Comparison of ENCODE assay signal across 20 cellular contexts in genomic region chr19:3966051-3967017, GRCh38. TPM values are rescaled to one million over a fixed set of nuclear protein-coding genes. Genes with fewer than 3 reads are reported as not detected.
DNase-seq lines count a peak whose midpoint lies in the region; ATAC-seq, FAIRE-seq and TF ChIP-seq lines count a peak whose summit lies in the region.
"Had no signal": no experiment of that assay in that cellular context is flagged by ENCODE, and none has a peak within 500 bp of the region (broad histone marks: within the 10 kb centered on the region; RNA-seq: fewer than 3 reads in every experiment).

No MANE protein-coding gene starts in this region.

- no peak for FAIRE-seq in pancreas (lab: Jason Lieb, UNC)

- DNase-seq in Caco-2: no peak
- peak; percentile 53 to 79 for DNase-seq in NCI-H2081 (lab: John Stamatoyannopoulos, UW)
- DNase-seq in esophagus squamous epithelium (lab: John Stamatoyannopoulos, UW): no peak
- DNase-seq in pancreas: peak in 5 of 6 donors; percentile 74 to 91 (median 82)
- DNase-seq in T-helper 2 cell treated with Interferon-gamma antibody and Interleukin-4, amounts not matched to agents 5 μg/mL and 100 μg/mL, for 36 hours (ENCODE audit: low spot score): no peak
- DNase-seq in NCI-H1105 treated with DMSO at 0.1 percent for 48 hours (lab: John Stamatoyannopoulos, UW): no peak
- DNase-seq: activated CD4-positive, alpha-beta T cell treated with anti-CD3 and anti-CD28 coated beads, Interleukin-2, amount 50 U/mL, for 1 hour; activated effector memory CD4-positive, alpha-beta T cell treated with anti-CD3 and anti-CD28 coated beads, Interleukin-2, amount 50 U/mL, for 16 hours; islet precursor cell; occipital lobe; stimulated activated CD4-positive, alpha-beta T cell treated with anti-CD3 and anti-CD28 coated beads, Interleukin-4, amount 100 ng/mL, for 1 hour; stimulated activated naive CD8-positive, alpha-beta T cell treated with anti-CD3 and anti-CD28 coated beads, Interleukin-15, Interleukin-2, amounts not matched to agents 100 U/mL and 50 U/mL, for 24 hours; T-helper 17 cell had no signal

- H3K27me3 Mint-ChIP-seq in Caco-2 (ENCODE audit: insufficient read depth, unreplicated experiment): no peaks in the 10 kb centered on the region
- H3K27me3 Mint-ChIP-seq in T-helper 2 cell treated with Interferon-gamma antibody and Interleukin-4, amounts not matched to agents 5 μg/mL and 100 μg/mL, for 36 hours (ENCODE audit: low read depth): no peaks in the 10 kb centered on the region
- H3K27me3 Mint-ChIP-seq: central memory CD8-positive, alpha-beta T cell; T-helper 17 cell had no signal

- CTCF ChIA-PET in Caco-2 (lab: Charles Lee): no interaction called here

- TF ChIP-seq POLR2A in esophagus squamous epithelium (IDR thresholded peaks at IDR 0.05): no peak

- no peak overlapping the region for H3K4me3 ChIP-seq in Caco-2 (ENCODE audit: low read depth, low read length)
- no peak overlapping the region for H3K4me3 ChIP-seq in esophagus squamous epithelium
- H3K4me3 ChIP-seq in pancreas: peak overlapping the region in 1 of 4 donors; percentile 22
- H3K4me3 ChIP-seq: BLaER1 had no signal

- no peaks in the 10 kb centered on the region for H3K27me3 ChIP-seq in Caco-2 (replicated peaks; ENCODE audit: control insufficient read depth, insufficient read depth, low read length)
- no peaks in the 10 kb centered on the region for H3K27me3 ChIP-seq in esophagus squamous epithelium
- H3K27me3 ChIP-seq in pancreas: no peaks in the 10 kb centered on the region
- H3K27me3 ChIP-seq: BLaER1 had no signal

- WGBS in esophagus squamous epithelium, 2 donors: 64 to 84% methylated on average over 10 to 11 of the region's 30 CpGs
- WGBS in pancreas, 2 donors: 36 to 38% methylated on average over 30 of the region's 30 CpGs

- H3K36me3 Mint-ChIP-seq in Caco-2 (ENCODE audit: insufficient read depth, unreplicated experiment): peaks cover 99% of the 10 kb centered on the region
- peaks cover 22% of the 10 kb centered on the region for H3K36me3 Mint-ChIP-seq in T-helper 2 cell treated with Interferon-gamma antibody and Interleukin-4, amounts not matched to agents 5 μg/mL and 100 μg/mL, for 36 hours (ENCODE audit: low read depth)

- peak; percentile 55 to 70 (median 60) for ATAC-seq in pancreas
- ATAC-seq in GM18867 (IDR thresholded peaks at IDR 0.05; ENCODE audit: unreplicated experiment): no peak
- no peak for ATAC-seq in HG03025 (IDR thresholded peaks at IDR 0.05; ENCODE audit: low FRiP score, unreplicated experiment)
- ATAC-seq: Panc1; stimulated activated naive CD8-positive, alpha-beta T cell treated with anti-CD3 and anti-CD28 coated beads, Interleukin-15, Interleukin-2, amounts not matched to agents 100 U/mL and 50 U/mL, for 24 hours; T-helper 17 cell had no signal

- H3K4me1 Mint-ChIP-seq in Caco-2 (ENCODE audit: low read depth, unreplicated experiment): peaks cover 22% of the 10 kb centered on the region
- H3K4me1 Mint-ChIP-seq in T-helper 2 cell treated with Interferon-gamma antibody and Interleukin-4, amounts not matched to agents 5 μg/mL and 100 μg/mL, for 36 hours (ENCODE audit: low read depth): peaks cover 8% of the 10 kb centered on the region

- no TSS peak for BruUV-seq in Caco-2 (replicated peaks; lab: Mats Ljungman, UMichigan)

- H3K4me3 Mint-ChIP-seq in Caco-2 (ENCODE audit: unreplicated experiment): no peak overlapping the region
- H3K4me3 Mint-ChIP-seq in T-helper 2 cell treated with Interferon-gamma antibody and Interleukin-4, amounts not matched to agents 5 μg/mL and 100 μg/mL, for 36 hours: no peak overlapping the region
- H3K4me3 Mint-ChIP-seq: central memory CD8-positive, alpha-beta T cell; T-helper 17 cell had no signal

- H3K9me3 Mint-ChIP-seq in Caco-2 (ENCODE audit: unreplicated experiment): no peaks in the 10 kb centered on the region
- H3K9me3 Mint-ChIP-seq in T-helper 2 cell treated with Interferon-gamma antibody and Interleukin-4, amounts not matched to agents 5 μg/mL and 100 μg/mL, for 36 hours: no peaks in the 10 kb centered on the region
- H3K9me3 Mint-ChIP-seq: central memory CD8-positive, alpha-beta T cell had no signal

- intact Hi-C loops in Caco-2 (cut with micrococcal nuclease; ENCODE audit: unreplicated experiment): no loop called here
- intact Hi-C loops in esophagus squamous epithelium (cut with DNase I): no loop called here
- intact Hi-C loops in pancreas (cut with DNase I): no loop called here

- H3K9me3 ChIP-seq in Caco-2: no peaks in the 10 kb centered on the region
- H3K9me3 ChIP-seq in esophagus squamous epithelium: no peaks in the 10 kb centered on the region
- H3K9me3 ChIP-seq in pancreas: no peaks in the 10 kb centered on the region
- H3K9me3 ChIP-seq: BLaER1 had no signal

- H3K27ac ChIP-seq in esophagus squamous epithelium: peak overlapping the region; percentile 2 to 99 (median 98)
- H3K27ac ChIP-seq in pancreas: peak overlapping the region; percentile 23 to 66 (median 58)
- H3K27ac ChIP-seq: BLaER1 had no signal

- peaks cover 1% of the 10 kb centered on the region; the same call in 1 of the 2 replicates for H3K36me3 ChIP-seq in Caco-2 (ENCODE audit: control insufficient read depth, insufficient read depth, low read length)
- H3K36me3 ChIP-seq in esophagus squamous epithelium: peaks cover 20 to 73% (median 36%) of the 10 kb centered on the region in 3 donors
- H3K36me3 ChIP-seq in pancreas: peaks cover 0 to 38% (median 20%) of the 10 kb centered on the region in 3 donors

- TF ChIP-seq CTCF in Caco-2 (IDR thresholded peaks at IDR 0.05; ENCODE audit: insufficient read depth in 1 of 2, low read depth in 1 of 2, low read length in 1 of 2, severe bottlenecking in 1 of 2, unreplicated experiment in 1 of 2) (no peak), esophagus squamous epithelium (IDR thresholded peaks at IDR 0.05) (no peak), pancreas (IDR thresholded peaks at IDR 0.05) (no peak)

- H3K27ac Mint-ChIP-seq in Caco-2 (ENCODE audit: unreplicated experiment): peak overlapping the region; percentile 74
- H3K27ac Mint-ChIP-seq in T-helper 2 cell treated with Interferon-gamma antibody and Interleukin-4, amounts not matched to agents 5 μg/mL and 100 μg/mL, for 36 hours: no peak overlapping the region
- H3K27ac Mint-ChIP-seq: T-helper 17 cell had no signal

- POLR2A ChIA-PET in Caco-2 (lab: Charles Lee): no interaction called here

- H3K4me1 ChIP-seq in Caco-2 (peaks cover 28% of the 10 kb centered on the region), esophagus squamous epithelium (peaks cover 16 to 55% (median 42%) of the 10 kb centered on the region in 3 donors), pancreas (peaks cover 26 to 38% (median 37%) of the 10 kb centered on the region in 3 donors)

RNA-seq across cellular contexts. Expression of gene DAPK3, which starts 4.6 kb away (rescaled TPM):
- total RNA-seq in Caco-2 (2022) (58.6 and 66.4 TPM in 2 replicates), esophagus squamous epithelium (10 to 100 TPM; 38.2 to 60.4 (median 45.9) TPM), pancreas (10 to 100 TPM; 20.6 to 40.1 (median 27.4) TPM)
- polyA plus RNA-seq in pancreas: 10 to 100 TPM; 50.6 to 61.4 TPM

RNA-seq across cellular contexts. Expression of gene EEF2, which starts 18.9 kb away (rescaled TPM):
- total RNA-seq in Caco-2 (2022) (2,154 and 2,157 TPM in 2 replicates), esophagus squamous epithelium (1,000 to 10,000 TPM; 1,210 to 2,054 (median 1,565) TPM), pancreas (1,000 to 10,000 TPM; 2,199 to 4,238 (median 2,879) TPM)
- 1,000 to 10,000 TPM in 1 of 2 donors, 100 to 1,000 TPM in 1; 545 to 1,088 TPM for polyA plus RNA-seq in pancreas

RNA-seq across cellular contexts. Expression of gene NMRK2, which starts 33.5 kb away (rescaled TPM):
- total RNA-seq in Caco-2 (2022) (not detected in 2 replicates), esophagus squamous epithelium (not detected), pancreas (under 1 TPM in 1 of 6 donors, not detected in 5; 0.55 TPM)
- polyA plus RNA-seq in pancreas: under 1 TPM; 0.23 to 0.33 TPM
- total RNA-seq: M059J, NCI-H460, occipital lobe, T-helper 17 cell had no signal

RNA-seq across cellular contexts. Expression of gene PIAS4, which starts 41.2 kb away (rescaled TPM):
- total RNA-seq in Caco-2 (2022) (43.3 and 45.7 TPM in 2 replicates), esophagus squamous epithelium (10 to 100 TPM; 11.4 to 15.1 (median 13.0) TPM), pancreas (10 to 100 TPM; 13.4 to 25.3 (median 16.1) TPM)
- 10 to 100 TPM; 12.8 to 14.8 TPM for polyA plus RNA-seq in pancreas

Comparison
In these comparisons a context has a peak if more than half of its experiments do, and no peak if none do; other contexts are left out.
1. DNase-seq: peak in NCI-H2081 (2 of 2) and pancreas (5 of 6); none in Caco-2 (0 of 2), esophagus squamous epithelium (single experiment), T-helper 2 cell treated with Interferon-gamma antibody and Interleukin-4, amounts not matched to agents 5 μg/mL and 100 μg/mL, for 36 hours (single experiment) and NCI-H1105 treated with DMSO at 0.1 percent for 48 hours (single experiment).
2. ATAC-seq: peak in pancreas (4 of 4); none in GM18867 (single experiment) and HG03025 (single experiment).